ENCODE assay signal across 8 cellular contexts in the genomic region with DNA sequence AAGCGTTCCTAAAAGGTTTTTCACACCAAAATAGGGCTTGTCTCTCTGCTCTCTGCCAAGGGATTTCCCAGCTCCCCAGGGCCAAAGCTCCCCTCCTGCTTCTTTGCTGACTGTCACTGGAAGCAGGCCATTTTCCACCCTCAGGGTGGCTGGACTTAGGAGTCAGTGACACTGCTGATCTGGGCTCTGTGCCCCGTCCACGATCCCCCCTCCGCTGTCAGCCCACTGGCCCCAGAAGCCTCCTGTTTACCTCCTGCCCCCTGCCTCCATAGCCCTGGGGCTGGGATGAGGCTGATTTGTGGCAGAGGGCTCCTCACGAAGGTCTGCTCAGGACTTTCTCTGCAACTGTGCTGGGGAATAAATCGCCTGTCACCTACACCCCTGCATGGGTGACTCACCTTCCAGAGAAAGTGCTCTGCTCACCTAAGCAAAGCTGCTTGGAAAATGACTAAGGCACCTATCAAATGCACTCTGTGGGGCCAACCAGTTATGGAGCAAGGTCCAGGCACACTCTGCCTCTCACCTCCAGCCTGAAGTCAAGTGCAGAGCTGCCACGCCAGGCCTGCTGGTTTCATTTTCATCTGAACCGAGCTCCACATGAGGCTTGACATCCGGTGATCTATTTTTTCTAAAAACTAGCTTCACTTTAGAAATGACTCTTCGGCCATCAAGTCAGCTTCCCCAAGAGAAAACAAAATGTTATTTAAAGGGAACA. TPM values are rescaled to one million over a fixed set of nuclear protein-coding genes. Genes with fewer than 3 reads are reported as not detected.
DNase-seq lines count a peak whose midpoint lies in the region; ATAC-seq and TF ChIP-seq lines count a peak whose summit lies in the region.

No MANE protein-coding gene starts in this region.

- no peaks in the 10 kb centered on the region for H3K36me3 ChIP-seq in neural progenitor cell

- H3K4me3 ChIP-seq in neural progenitor cell = no peak overlapping the region

- H3K4me1 Mint-ChIP-seq in MCF 10A (ENCODE audit: insufficient read depth, unreplicated experiment) (peaks cover 51% of the 10 kb centered on the region), memory B cell (peaks cover 63% of the 10 kb centered on the region), neural progenitor cell (peaks cover 36% of the 10 kb centered on the region)

- H3K4me3 Mint-ChIP-seq in MCF 10A (ENCODE audit: unreplicated experiment) = peak overlapping the region; percentile 57
- H3K4me3 Mint-ChIP-seq in memory B cell = peak overlapping the region; percentile 75
- no peak overlapping the region for H3K4me3 Mint-ChIP-seq in neural progenitor cell

- intact Hi-C loops in MCF 10A (cut with micrococcal nuclease) = no loop called here

- no peak overlapping the region for H3K27ac ChIP-seq in neural progenitor cell

- H3K4me2 ChIP-seq in neural progenitor cell = no peak overlapping the region

- H2AFZ ChIP-seq in neural progenitor cell (replicated peaks) = no peak overlapping the region

- peaks cover 13% of the 10 kb centered on the region for H3F3A ChIP-seq in neural progenitor cell (ENCODE audit: low read depth)

- peaks cover 27% of the 10 kb centered on the region for H3K36me3 Mint-ChIP-seq in MCF 10A (ENCODE audit: insufficient read depth, unreplicated experiment)
- H3K36me3 Mint-ChIP-seq in memory B cell = peaks cover 16% of the 10 kb centered on the region
- H3K36me3 Mint-ChIP-seq in neural progenitor cell = peaks cover 20% of the 10 kb centered on the region

- peaks cover 78% of the 10 kb centered on the region for H4K20me1 ChIP-seq in neural progenitor cell (ENCODE audit: low read depth)

- H3K79me2 ChIP-seq in neural progenitor cell (ENCODE audit: low read depth) = peaks cover 58% of the 10 kb centered on the region

- no peak overlapping the region for H3K9ac ChIP-seq in neural progenitor cell

- TF ChIP-seq CTCF in MCF 10A (IDR thresholded peaks at IDR 0.05; ENCODE audit: unreplicated experiment) = no peak
- no peak for TF ChIP-seq CTCF in neural progenitor cell (IDR thresholded peaks at IDR 0.05)

- H3K9me3 ChIP-seq in neural progenitor cell (ENCODE audit: low read depth) = no peaks in the 10 kb centered on the region

- H3K4me1 ChIP-seq in neural progenitor cell = peaks cover 16% of the 10 kb centered on the region

- H3K27ac Mint-ChIP-seq in MCF 10A (ENCODE audit: low read depth, unreplicated experiment) = peak overlapping the region; percentile 77
- peak overlapping the region; percentile 93 for H3K27ac Mint-ChIP-seq in memory B cell
- no peak overlapping the region for H3K27ac Mint-ChIP-seq in neural progenitor cell

- BruUV-seq in MCF 10A (replicated peaks; lab: Mats Ljungman, UMichigan) = no TSS peak

- DNase-seq in DMS153 (lab: John Stamatoyannopoulos, UW) (peak; percentile 64), T1000 (lab: John Stamatoyannopoulos, UW) (peak; percentile 23), MCF 10A (ENCODE audit: unreplicated experiment) (peak; percentile 94), memory B cell (ENCODE audit: low spot score in 2 of 2) (peak in 1 of 2 donors; percentile 35), neural progenitor cell (ENCODE audit: low spot score) (no peak)
- DNase-seq in stimulated activated CD8-positive, alpha-beta memory T cell treated with anti-CD3 and anti-CD28 coated beads, Interleukin-7, amount 100 ng/mL, for 48 hours (ENCODE audit: extremely low read depth in 1 of 2, low read depth in 1 of 2) = peak; percentile 64 to 91

- no peaks in the 10 kb centered on the region for H3K9me3 Mint-ChIP-seq in MCF 10A (ENCODE audit: unreplicated experiment)
- no peaks in the 10 kb centered on the region for H3K9me3 Mint-ChIP-seq in memory B cell
- no peaks in the 10 kb centered on the region for H3K9me3 Mint-ChIP-seq in neural progenitor cell

- CTCF ChIA-PET in MCF 10A (lab: Yijun Ruan, JAX) = interaction anchor here (0.6 to 3.0 kb wide), 12 partner anchors 8 to 281 kb away, joined by 3 to 34 read pairs (median 6); no protein-coding TSS in a partner anchor

- peak; percentile 27 for ATAC-seq in HG02870 (IDR thresholded peaks at IDR 0.05; ENCODE audit: unreplicated experiment)
- ATAC-seq in memory B cell (ENCODE audit: low read depth) = peak; percentile 5
- no peak for ATAC-seq in GM19324 (IDR thresholded peaks at IDR 0.05; ENCODE audit: low FRiP score, unreplicated experiment)

- H3K27me3 ChIP-seq in neural progenitor cell = no peaks in the 10 kb centered on the region

- no peaks in the 10 kb centered on the region for H3K27me3 Mint-ChIP-seq in MCF 10A (ENCODE audit: insufficient read depth, unreplicated experiment)
- H3K27me3 Mint-ChIP-seq in memory B cell = no peaks in the 10 kb centered on the region
- no peaks in the 10 kb centered on the region for H3K27me3 Mint-ChIP-seq in neural progenitor cell (ENCODE audit: insufficient read depth, low read depth)

- POLR2A ChIA-PET in MCF 10A (lab: Yijun Ruan, JAX) = interaction anchor here (0.6 to 12.9 kb wide), 26 partner anchors 9 to 414 kb away, joined by 3 to 404 read pairs (median 4); no protein-coding TSS in a partner anchor

RNA-seq across cellular contexts. Expression of gene MAP3K14, which starts 4.9 kb away (rescaled TPM):
- 5.3 and 9.2 TPM in 2 replicates for total RNA-seq in MCF 10A (2022)
- total RNA-seq in neural progenitor cell (ENCODE audit: low replicate concordance) = 0.34 and 2.7 TPM in 2 replicates

RNA-seq across cellular contexts. Expression of gene SPATA32, which starts 50.0 kb away (rescaled TPM):
- total RNA-seq in MCF 10A (2022) (not detected in 2 replicates), neural progenitor cell (ENCODE audit: low replicate concordance) (not detected in 2 replicates)
